Comparison of ENCODE assay signal across 8 cellular contexts in genomic region chr17:64834060-64834459, GRCh38.
DNase-seq lines count a peak whose midpoint lies in the region; ATAC-seq and TF ChIP-seq lines count a peak whose summit lies in the region.
"Not testable (repeated sequence)": the region's sequence is repeated elsewhere in the genome, so short reads cannot be mapped to it uniquely, and the experiment has no call there.

No MANE protein-coding gene starts in this region.

- peak overlapping the region; percentile 34 for H3K4me3 Mint-ChIP-seq in activated naive CD8-positive, alpha-beta T cell

- H3K4me1 ChIP-seq in lung (ENCODE audit: control insufficient read depth in 2 of 2, insufficient read depth in 2 of 2, low read length in 2 of 2): not testable (repeated sequence)
- peaks cover 0 to 13% (median 0%) of the 10 kb centered on the region in 4 donors for H3K4me1 ChIP-seq in sigmoid colon

- peak; percentile 21 for DNase-seq in AG09309 (ENCODE audit: low read depth)
- DNase-seq in GM04503 (ENCODE audit: low read depth): peak; percentile 61
- DNase-seq in MV-4-11 (lab: John Stamatoyannopoulos, UW): peak; percentile 40
- peak; percentile 49 for DNase-seq in epithelial cell of prostate (ENCODE audit: low read depth, low spot score)
- DNase-seq in globus pallidus (ENCODE audit: low spot score): peak; percentile 19
- DNase-seq in lung (ENCODE audit: low spot score): peak; percentile 71
- peak; percentile 70 for DNase-seq in sigmoid colon

- intact Hi-C loops in sigmoid colon (cut with DNase I): not testable (repeated sequence)

- not testable (repeated sequence) for H3K27me3 Mint-ChIP-seq in activated naive CD8-positive, alpha-beta T cell

- not testable (repeated sequence) for TF ChIP-seq EP300 in sigmoid colon (IDR thresholded peaks at IDR 0.05)

- TF ChIP-seq POLR2A in sigmoid colon (IDR thresholded peaks at IDR 0.05): not testable (repeated sequence)

- ATAC-seq in lung (ENCODE audit: insufficient read depth, low FRiP score): peak; percentile 2

- not testable (repeated sequence) for H3K27ac Mint-ChIP-seq in activated naive CD8-positive, alpha-beta T cell

- H3K27ac ChIP-seq in epithelial cell of prostate: peak overlapping the region; percentile 87
- H3K27ac ChIP-seq in lung (ENCODE audit: low read depth in 1 of 2, low read length in 1 of 2); sigmoid colon: not testable (repeated sequence)

- 39 to 55% methylated on average over 3 of the region's 3 CpGs for WGBS in lung, 2 donors
- 78 to 87% methylated on average over 3 of the region's 3 CpGs for WGBS in sigmoid colon, 2 donors

- not testable (repeated sequence) for H3K4me3 ChIP-seq in AG09309 (ENCODE audit: control insufficient read depth, low read depth, low read length); lung; sigmoid colon

- not testable (repeated sequence) for H3K36me3 ChIP-seq in lung (ENCODE audit: control insufficient read depth in 2 of 2, insufficient read depth in 2 of 2, low read length in 2 of 2); sigmoid colon

- not testable (repeated sequence) for TF ChIP-seq CTCF in AG09309 (IDR thresholded peaks at IDR 0.05; ENCODE audit: control insufficient read depth, insufficient read depth, low read depth, low read length, missing control alignments); lung (IDR thresholded peaks at IDR 0.05; ENCODE audit: control extremely low read depth, extremely low read depth); sigmoid colon (IDR thresholded peaks at IDR 0.05)

- H3K9me3 ChIP-seq in lung (ENCODE audit: control insufficient read depth in 2 of 2, insufficient read depth in 1 of 2, low read length in 1 of 2); sigmoid colon: not testable (repeated sequence)

- H3K36me3 Mint-ChIP-seq in activated naive CD8-positive, alpha-beta T cell: not testable (repeated sequence)

- not testable (repeated sequence) for H3K9me3 Mint-ChIP-seq in activated naive CD8-positive, alpha-beta T cell (ENCODE audit: low read depth)

- H3K27me3 ChIP-seq in lung (ENCODE audit: control insufficient read depth, insufficient read depth); sigmoid colon: not testable (repeated sequence)

- H3K4me1 Mint-ChIP-seq in activated naive CD8-positive, alpha-beta T cell (ENCODE audit: low read depth): peaks cover 29% of the 10 kb centered on the region

Comparison
In these comparisons a context has a peak if more than half of its experiments do, and no peak if none do; other contexts are left out.
1. DNase-seq: peak in every context shown above with its lines; median percentile 71 in lung; 70 in sigmoid colon; 61 in GM04503; 49 in epithelial cell of prostate; 40 in MV-4-11; 21 in AG09309; 19 in globus pallidus.